In genomic region chrX:154490021-154490413, GRCh38 we compare ENCODE assay signal across 8 cellular contexts. TPM values are rescaled to one million over a fixed set of nuclear protein-coding genes. Genes with fewer than 3 reads are reported as not detected.
DNase-seq lines count a peak whose midpoint lies in the region; ATAC-seq, FAIRE-seq and TF ChIP-seq lines count a peak whose summit lies in the region.

No MANE protein-coding gene starts in this region.

- H3K4me1 Mint-ChIP-seq in CD8-positive, alpha-beta memory T cell = peaks cover 12 to 35% (median 14%) of the 10 kb centered on the region in 3 donors
- H3K4me1 Mint-ChIP-seq in activated T-cell treated with anti-CD3 and anti-CD28 coated beads, Interleukin-2, amount 50 U/mL, for 24 hours (ENCODE audit: low read depth) = peaks cover 27% of the 10 kb centered on the region

- H3K4me3 ChIP-seq in CD8-positive, alpha-beta memory T cell (ENCODE audit: low read length) = peak overlapping the region; percentile 66
- H3K4me3 ChIP-seq in gastroesophageal sphincter = peak overlapping the region; percentile 64 to 74

- peaks cover 0 to 22% (median 4%) of the 10 kb centered on the region in 3 donors for H3K36me3 Mint-ChIP-seq in CD8-positive, alpha-beta memory T cell
- peaks cover 35% of the 10 kb centered on the region for H3K36me3 Mint-ChIP-seq in activated T-cell treated with anti-CD3 and anti-CD28 coated beads, Interleukin-2, amount 50 U/mL, for 24 hours (ENCODE audit: low read depth)

- CTCF ChIA-PET in CD8-positive, alpha-beta memory T cell (lab: Charles Lee) = interaction anchor here (0.9 to 2.4 kb wide), 7 partner anchors 27 to 536 kb away, joined by 3 to 10 read pairs (median 3); partner anchors contain the start of genes FLNA, IKBKG and RPL10

- WGBS in gastroesophageal sphincter (ENCODE audit: low coverage in 1 of 2), 2 donors = 0% methylated on average over 2 of the region's 19 CpGs; no CpG with 5 or more reads in 1 of the 2 donors

- peak; percentile 16 for ATAC-seq in GM19463 (IDR thresholded peaks at IDR 0.05; ENCODE audit: unreplicated experiment)
- ATAC-seq in gastroesophageal sphincter = peak; percentile 15

- H3K27ac Mint-ChIP-seq in CD8-positive, alpha-beta memory T cell = peak overlapping the region; percentile 79 to 96 (median 92)
- H3K27ac Mint-ChIP-seq in activated T-cell treated with anti-CD3 and anti-CD28 coated beads, Interleukin-2, amount 50 U/mL, for 24 hours = peak overlapping the region; percentile 91

- H3K4me1 ChIP-seq in CD8-positive, alpha-beta memory T cell (ENCODE audit: insufficient read depth, low read length) = peaks cover 16% of the 10 kb centered on the region
- peaks cover 0 to 44% (median 4%) of the 10 kb centered on the region in 3 donors for H3K4me1 ChIP-seq in gastroesophageal sphincter

- FAIRE-seq in D721Med (lab: Jason Lieb, UNC) = no peak

- TF ChIP-seq CTCF in gastroesophageal sphincter (IDR thresholded peaks at IDR 0.05) (no peak), D721Med (IDR thresholded peaks at IDR 0.05; ENCODE audit: insufficient read depth, missing control alignments) (no peak)

- peak overlapping the region; percentile 67 for H3K27ac ChIP-seq in CD8-positive, alpha-beta memory T cell (ENCODE audit: low read depth, low read length)
- peak overlapping the region; percentile 90 to 97 (median 96) for H3K27ac ChIP-seq in gastroesophageal sphincter

- H3K9me3 ChIP-seq in CD8-positive, alpha-beta memory T cell (ENCODE audit: low read length) = no peaks in the 10 kb centered on the region
- no peaks in the 10 kb centered on the region for H3K9me3 ChIP-seq in gastroesophageal sphincter

- peak overlapping the region; percentile 86 to 94 (median 89) for H3K4me3 Mint-ChIP-seq in CD8-positive, alpha-beta memory T cell
- peak overlapping the region; percentile 86 for H3K4me3 Mint-ChIP-seq in activated T-cell treated with anti-CD3 and anti-CD28 coated beads, Interleukin-2, amount 50 U/mL, for 24 hours

- no peaks in the 10 kb centered on the region for H3K27me3 Mint-ChIP-seq in CD8-positive, alpha-beta memory T cell
- H3K27me3 Mint-ChIP-seq in activated T-cell treated with anti-CD3 and anti-CD28 coated beads, Interleukin-2, amount 50 U/mL, for 24 hours = peaks cover 4% of the 10 kb centered on the region

- TF ChIP-seq EP300 in gastroesophageal sphincter (IDR thresholded peaks at IDR 0.05) = no peak

- TF ChIP-seq POLR2A in gastroesophageal sphincter (IDR thresholded peaks at IDR 0.05) = no peak

- POLR2A ChIA-PET in CD8-positive, alpha-beta memory T cell (lab: Charles Lee) = interaction anchor here (0.6 to 2.5 kb wide), 8 partner anchors 12 to 564 kb away, joined by 3 to 20 read pairs (median 5); partner anchors contain the start of genes ARHGAP4, ATP6AP1, FAM3A and LAGE3

- H3K9me3 Mint-ChIP-seq in CD8-positive, alpha-beta memory T cell = no peaks in the 10 kb centered on the region
- H3K9me3 Mint-ChIP-seq in activated T-cell treated with anti-CD3 and anti-CD28 coated beads, Interleukin-2, amount 50 U/mL, for 24 hours = no peaks in the 10 kb centered on the region

- H3K27me3 ChIP-seq in CD8-positive, alpha-beta memory T cell (ENCODE audit: insufficient read depth, low read length, poor library complexity, severe bottlenecking) = no peaks in the 10 kb centered on the region
- H3K27me3 ChIP-seq in gastroesophageal sphincter = no peaks in the 10 kb centered on the region

- H3K36me3 ChIP-seq in CD8-positive, alpha-beta memory T cell (ENCODE audit: insufficient read depth, low read length) = no peaks in the 10 kb centered on the region
- H3K36me3 ChIP-seq in gastroesophageal sphincter = peaks cover 0 to 21% of the 10 kb centered on the region in 2 donors

- peak in 3 of 5 donors; percentile 7 to 58 (median 26) for DNase-seq in CD8-positive, alpha-beta memory T cell
- DNase-seq in HPDE6-E6E7 (ENCODE audit: extremely low spot score) = peak; percentile 35
- DNase-seq in activated T-cell treated with anti-CD3 and anti-CD28 coated beads, Interleukin-2, amount 50 U/mL, for 24 hours = no peak
- peak; percentile 81 for DNase-seq in posterior vena cava (ENCODE audit: low spot score)
- no peak for DNase-seq in Ammon's horn (ENCODE audit: low spot score)
- DNase-seq in D721Med (ENCODE audit: insufficient read length, low spot score) = no peak

- intact Hi-C loops in posterior vena cava (cut with DNase I) = no loop called here

RNA-seq across cellular contexts. Expression of gene SLC10A3, which starts 0.4 kb away (rescaled TPM):
- 10 to 100 TPM; 40.8 to 45.7 TPM for total RNA-seq in CD8-positive, alpha-beta memory T cell
- polyA plus RNA-seq in CD8-positive, alpha-beta memory T cell = 81.0 TPM
- 10 to 100 TPM; 21.7 to 40.0 (median 31.8) TPM for total RNA-seq in gastroesophageal sphincter
- 10 to 100 TPM; 27.4 to 31.3 TPM for total RNA-seq in posterior vena cava

RNA-seq across cellular contexts. Expression of gene UBL4A, which starts 3.6 kb away (rescaled TPM):
- total RNA-seq in CD8-positive, alpha-beta memory T cell = 10 to 100 TPM; 58.9 to 64.3 TPM
- 55.3 TPM for polyA plus RNA-seq in CD8-positive, alpha-beta memory T cell
- total RNA-seq in gastroesophageal sphincter = 10 to 100 TPM; 35.9 to 80.2 (median 47.0) TPM
- total RNA-seq in posterior vena cava = 10 to 100 TPM; 30.1 TPM

RNA-seq across cellular contexts. Expression of gene LAGE3, which starts 10.9 kb away (rescaled TPM):
- 10 to 100 TPM; 72.5 to 74.6 TPM for total RNA-seq in CD8-positive, alpha-beta memory T cell
- polyA plus RNA-seq in CD8-positive, alpha-beta memory T cell = 51.2 TPM
- total RNA-seq in gastroesophageal sphincter (10 to 100 TPM; 16.3 to 21.3 (median 17.2) TPM), posterior vena cava (10 to 100 TPM; 10.2 to 15.0 TPM)

RNA-seq across cellular contexts. Expression of gene FAM3A, which starts 26.0 kb away (rescaled TPM):
- total RNA-seq in CD8-positive, alpha-beta memory T cell = 10 to 100 TPM; 28.4 to 29.4 TPM
- polyA plus RNA-seq in CD8-positive, alpha-beta memory T cell = 29.6 TPM
- total RNA-seq in gastroesophageal sphincter (10 to 100 TPM; 36.6 to 44.4 (median 40.5) TPM), posterior vena cava (10 to 100 TPM; 26.1 to 28.6 TPM)

RNA-seq across cellular contexts. Expression of gene PLXNA3, which starts 31.9 kb away (rescaled TPM):
- total RNA-seq in CD8-positive, alpha-beta memory T cell = 10 to 100 TPM; 34.1 to 39.2 TPM
- polyA plus RNA-seq in CD8-positive, alpha-beta memory T cell = 0.79 TPM
- total RNA-seq in gastroesophageal sphincter (10 to 100 TPM in 2 of 4 donors, 1 to 10 TPM in 2; 1.5 to 13.9 (median 8.2) TPM), posterior vena cava (10 to 100 TPM; 23.7 to 31.1 TPM)

Comparison
In these comparisons a context has a peak if more than half of its experiments do, and no peak if none do; other contexts are left out.
1. DNase-seq: peak in CD8-positive, alpha-beta memory T cell (3 of 5), HPDE6-E6E7 (single experiment) and posterior vena cava (single experiment); none in activated T-cell treated with anti-CD3 and anti-CD28 coated beads, Interleukin-2, amount 50 U/mL, for 24 hours (single experiment), Ammon's horn (single experiment) and D721Med (single experiment).